1 cellular context compared by ENCODE assay signal in the genomic region with DNA sequence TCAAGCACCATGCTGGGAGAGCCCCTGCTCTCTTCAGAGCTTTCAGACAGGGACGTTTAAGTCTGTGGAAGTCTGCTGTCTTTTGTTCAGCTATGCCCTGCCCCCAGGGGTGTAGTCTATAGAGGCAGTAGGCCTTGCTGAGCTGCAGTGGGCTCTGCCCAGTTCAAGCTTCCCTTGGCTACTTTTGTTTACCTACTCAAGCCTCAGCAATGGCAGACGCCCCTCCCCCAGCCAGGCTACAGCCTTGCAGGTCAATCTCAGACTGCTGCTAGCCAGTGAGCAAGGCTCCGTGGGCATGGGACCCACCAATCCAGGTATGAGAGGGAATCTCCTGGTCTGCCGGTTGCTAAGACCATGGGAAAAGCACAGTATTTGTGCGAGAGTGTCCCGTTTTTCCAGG.
TF ChIP-seq lines count a peak whose summit lies in the region.

No MANE protein-coding gene starts in this region.

TF ChIP-seq in HepG2, 621 proteins besides CTCF, POLR2A, EP300 and RAD21:
- TF ChIP-seq MED1 (CRISPR knock-in tag; IDR thresholded peaks at IDR 0.05) (no peak), PRPF4 (IDR thresholded peaks at IDR 0.05; ENCODE audit: low read depth, low read length, poor library complexity, severe bottlenecking) (no peak), NR1H2 (CRISPR knock-in tag; IDR thresholded peaks at IDR 0.05; ENCODE audit: borderline replicate concordance, low read depth) (no peak), KLF12 (CRISPR knock-in tag; IDR thresholded peaks at IDR 0.05; ENCODE audit: borderline replicate concordance) (no peak), ASH2L (IDR thresholded peaks at IDR 0.05; ENCODE audit: insufficient read length, low read depth, low read length) (no peak), HNRNPUL1 (IDR thresholded peaks at IDR 0.05; ENCODE audit: low read depth, low read length) (no peak), ZNF790 (CRISPR knock-in tag; IDR thresholded peaks at IDR 0.05; ENCODE audit: borderline replicate concordance) (no peak), ZNF562 (CRISPR knock-in tag; IDR thresholded peaks at IDR 0.05; ENCODE audit: borderline replicate concordance) (no peak)
- TF ChIP-seq, protein P1, sequence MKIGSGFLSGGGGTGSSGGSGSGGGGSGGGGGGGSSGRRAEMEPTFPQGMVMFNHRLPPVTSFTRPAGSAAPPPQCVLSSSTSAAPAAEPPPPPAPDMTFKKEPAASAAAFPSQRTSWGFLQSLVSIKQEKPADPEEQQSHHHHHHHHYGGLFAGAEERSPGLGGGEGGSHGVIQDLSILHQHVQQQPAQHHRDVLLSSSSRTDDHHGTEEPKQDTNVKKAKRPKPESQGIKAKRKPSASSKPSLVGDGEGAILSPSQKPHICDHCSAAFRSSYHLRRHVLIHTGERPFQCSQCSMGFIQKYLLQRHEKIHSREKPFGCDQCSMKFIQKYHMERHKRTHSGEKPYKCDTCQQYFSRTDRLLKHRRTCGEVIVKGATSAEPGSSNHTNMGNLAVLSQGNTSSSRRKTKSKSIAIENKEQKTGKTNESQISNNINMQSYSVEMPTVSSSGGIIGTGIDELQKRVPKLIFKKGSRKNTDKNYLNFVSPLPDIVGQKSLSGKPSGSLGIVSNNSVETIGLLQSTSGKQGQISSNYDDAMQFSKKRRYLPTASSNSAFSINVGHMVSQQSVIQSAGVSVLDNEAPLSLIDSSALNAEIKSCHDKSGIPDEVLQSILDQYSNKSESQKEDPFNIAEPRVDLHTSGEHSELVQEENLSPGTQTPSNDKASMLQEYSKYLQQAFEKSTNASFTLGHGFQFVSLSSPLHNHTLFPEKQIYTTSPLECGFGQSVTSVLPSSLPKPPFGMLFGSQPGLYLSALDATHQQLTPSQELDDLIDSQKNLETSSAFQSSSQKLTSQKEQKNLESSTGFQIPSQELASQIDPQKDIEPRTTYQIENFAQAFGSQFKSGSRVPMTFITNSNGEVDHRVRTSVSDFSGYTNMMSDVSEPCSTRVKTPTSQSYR (CRISPR knock-in tag; IDR thresholded peaks at IDR 0.05; ENCODE audit: borderline replicate concordance), result 0 out of 2 replicates have a peak, but pooled peaks have one; percentile 12
TF ChIP-seq in HepG2: peak in this region for 1.
